Comparison of ENCODE assay signal across 15 cellular contexts in the genomic region with DNA sequence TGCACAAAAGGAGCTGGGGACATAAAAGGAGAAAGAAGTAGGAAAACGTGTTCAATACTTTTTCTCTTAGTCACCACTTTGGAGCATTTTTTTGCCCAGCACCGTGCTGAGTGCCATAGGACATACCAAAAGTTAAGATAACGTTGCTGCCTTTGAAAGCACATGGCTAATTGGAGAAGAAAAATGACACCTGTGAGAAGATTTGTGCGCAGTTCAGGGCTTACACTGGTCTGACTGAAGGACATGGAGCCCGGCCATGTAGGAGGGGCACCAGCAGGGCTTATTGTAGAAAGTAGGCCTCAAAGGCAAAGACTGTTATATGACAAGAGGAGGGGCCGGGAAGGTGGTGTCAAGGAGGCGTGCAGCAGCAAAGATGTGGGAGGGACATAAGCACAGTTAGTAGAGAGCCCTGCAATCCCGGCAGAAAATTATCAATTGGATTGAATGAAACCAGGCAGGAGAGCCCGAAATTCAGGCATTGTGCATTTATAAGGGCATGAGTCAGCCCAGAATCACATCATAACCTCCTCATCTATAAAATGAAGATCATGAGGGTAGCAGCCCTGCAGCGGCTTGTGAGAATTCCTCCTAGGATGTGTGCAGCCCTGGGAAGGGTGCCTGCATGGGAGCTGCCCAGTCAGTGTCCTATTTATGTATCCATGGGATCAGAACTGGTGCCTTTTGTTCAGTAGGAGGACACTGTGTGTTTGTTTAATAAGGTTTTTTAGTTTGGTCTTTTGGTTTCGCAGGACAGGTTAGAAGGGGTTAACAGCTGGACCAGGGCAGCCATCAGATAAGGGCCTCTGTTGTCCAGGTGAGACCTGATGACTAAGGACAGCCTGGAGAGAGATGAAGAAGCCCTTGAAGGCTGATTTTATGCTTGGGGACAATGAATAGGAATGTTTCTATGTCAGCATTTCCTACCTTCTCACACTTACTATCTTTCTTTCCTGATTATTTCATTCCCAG.
DNase-seq lines count a peak whose midpoint lies in the region; ATAC-seq, FAIRE-seq and TF ChIP-seq lines count a peak whose summit lies in the region.
"Had no signal": no experiment of that assay in that cellular context is flagged by ENCODE, and none has a peak within 500 bp of the region (broad histone marks: within the 10 kb centered on the region; RNA-seq: fewer than 3 reads in every experiment).

No MANE protein-coding gene starts in this region.

- intact Hi-C loops in Right ventricle myocardium superior (cut with DNase I): no loop called here

- H3K27me3 ChIP-seq in OCI-LY1 (ENCODE audit: insufficient read depth, low read length) (no peaks in the 10 kb centered on the region), SJCRH30 (no peaks in the 10 kb centered on the region)

- H3K4me3 ChIP-seq in OCI-LY1 (ENCODE audit: low read depth, low read length, poor library complexity, severe bottlenecking) (no peak overlapping the region), SJCRH30 (no peak overlapping the region)
- H3K4me3 ChIP-seq: A549, smooth muscle cell had no signal

- ATAC-seq in Right ventricle myocardium superior (ENCODE audit: poor library complexity): peak; percentile 86
- no peak for ATAC-seq in HG02610 (IDR thresholded peaks at IDR 0.05; ENCODE audit: unreplicated experiment)
- ATAC-seq: A549; naive thymus-derived CD4-positive, alpha-beta T cell had no signal

- peaks cover 30% of the 10 kb centered on the region for H3K4me1 ChIP-seq in OCI-LY1 (ENCODE audit: insufficient read depth, low read length, severe bottlenecking)
- H3K4me1 ChIP-seq in SJCRH30: peaks cover 2% of the 10 kb centered on the region; the same call in 1 of the 2 replicates
- H3K4me1 ChIP-seq: A549 had no signal

- TF ChIP-seq CTCF in OCI-LY1 (IDR thresholded peaks at IDR 0.05; ENCODE audit: low read length) (no peak), nephron (IDR thresholded peaks at IDR 0.05; ENCODE audit: unreplicated experiment in 3 of 3) (no peak)

- no peaks in the 10 kb centered on the region for H3K79me2 ChIP-seq in OCI-LY1 (ENCODE audit: insufficient read depth, low read length)

- H3K36me3 Mint-ChIP-seq in nephron (ENCODE audit: low read depth): peaks cover 52% of the 10 kb centered on the region

- no peaks in the 10 kb centered on the region for H3F3A ChIP-seq in OCI-LY1 (ENCODE audit: insufficient read depth, low read length)

- H3K9me3 ChIP-seq in OCI-LY1 (ENCODE audit: low read length) (no peaks in the 10 kb centered on the region), SJCRH30 (replicated peaks) (no peaks in the 10 kb centered on the region)
- H3K9me3 ChIP-seq: A549 had no signal

- H4K20me1 ChIP-seq in OCI-LY1 (ENCODE audit: insufficient read depth, low read length): no peaks in the 10 kb centered on the region

- H3K4me1 Mint-ChIP-seq in nephron: peaks cover 50% of the 10 kb centered on the region
- H3K4me1 Mint-ChIP-seq: CD8-positive, alpha-beta memory T cell; naive thymus-derived CD4-positive, alpha-beta T cell had no signal

- peak overlapping the region; percentile 10 to 87 (median 60) for H3K27ac Mint-ChIP-seq in nephron
- H3K27ac Mint-ChIP-seq: CD8-positive, alpha-beta memory T cell; naive thymus-derived CD4-positive, alpha-beta T cell had no signal

- no peaks in the 10 kb centered on the region for H3K9me3 Mint-ChIP-seq in nephron
- H3K9me3 Mint-ChIP-seq: CD8-positive, alpha-beta memory T cell had no signal

- H3K4me3 Mint-ChIP-seq in nephron: no peak overlapping the region
- H3K4me3 Mint-ChIP-seq: CD8-positive, alpha-beta memory T cell; naive thymus-derived CD4-positive, alpha-beta T cell had no signal

- no peak for FAIRE-seq in frontal cortex (lab: Jason Lieb, UNC)
- FAIRE-seq: A549 had no signal

- H3K36me3 ChIP-seq in OCI-LY1 (ENCODE audit: insufficient read depth, low read length) (peaks cover 78% of the 10 kb centered on the region; the same call in 1 of the 2 replicates), SJCRH30 (no peaks in the 10 kb centered on the region)

- H3K27ac ChIP-seq in OCI-LY1 (ENCODE audit: low read depth, low read length, poor library complexity, severe bottlenecking): peak overlapping the region; percentile 12
- H3K27ac ChIP-seq in SJCRH30: no peak overlapping the region
- H3K27ac ChIP-seq: A549 had no signal

- no peak overlapping the region for H2AFZ ChIP-seq in OCI-LY1 (ENCODE audit: low read length)

- no peaks in the 10 kb centered on the region for H3K27me3 Mint-ChIP-seq in nephron (ENCODE audit: low read depth)
- H3K27me3 Mint-ChIP-seq: CD8-positive, alpha-beta memory T cell; naive thymus-derived CD4-positive, alpha-beta T cell had no signal

- DNase-seq in A172 (ENCODE audit: low spot score) (peak; percentile 38), Right ventricle myocardium superior (peak; percentile 70), SJCRH30 (no peak), frontal cortex (ENCODE audit: low spot score in 2 of 2) (no peak)
- DNase-seq in activated CD4-positive, alpha-beta T cell treated with anti-CD3 and anti-CD28 coated beads, Interleukin-2, amount 50 U/mL, for 1 hour: no peak
- DNase-seq: activated T-cell treated with anti-CD3 and anti-CD28 coated beads, Interleukin-2, amount 50 U/mL, for 1 hour; CD8-positive, alpha-beta memory T cell; foreskin melanocyte; naive thymus-derived CD4-positive, alpha-beta T cell; SW 1271 had no signal

- no peak overlapping the region for H3K9ac ChIP-seq in OCI-LY1 (ENCODE audit: low read length)

- H3K9me2 ChIP-seq in OCI-LY1 (ENCODE audit: low read depth, low read length): no peaks in the 10 kb centered on the region

- no peak overlapping the region for H3K4me2 ChIP-seq in OCI-LY1 (ENCODE audit: low read length)
- H3K4me2 ChIP-seq: A549 had no signal

Comparison
In these comparisons a context has a peak if more than half of its experiments do, and no peak if none do; other contexts are left out.
1. DNase-seq: peak in A172 (single experiment) and Right ventricle myocardium superior (single experiment); none in activated CD4-positive, alpha-beta T cell treated with anti-CD3 and anti-CD28 coated beads, Interleukin-2, amount 50 U/mL, for 1 hour (single experiment), SJCRH30 (0 of 2) and frontal cortex (0 of 2).